ENCODE assay signal across 8 cellular contexts in the genomic region with DNA sequence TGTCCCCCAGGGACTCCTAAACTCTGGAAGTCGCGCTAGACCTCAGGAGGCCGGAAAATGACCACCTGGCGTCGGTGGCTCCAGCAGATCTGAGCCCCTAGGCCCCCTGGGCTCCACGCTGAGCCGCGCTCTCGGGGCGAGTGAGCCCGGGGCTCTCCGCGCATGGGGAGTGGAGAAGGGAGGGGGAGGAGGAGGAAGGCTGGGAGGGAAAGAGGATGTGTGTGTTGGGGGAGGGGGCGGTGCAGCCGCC. TPM values are rescaled to one million over a fixed set of nuclear protein-coding genes. Genes with fewer than 3 reads are reported as not detected.
DNase-seq lines count a peak whose midpoint lies in the region; TF ChIP-seq lines count a peak whose summit lies in the region.

No MANE protein-coding gene starts in this region.

- H3K4me3 Mint-ChIP-seq in endothelial cell (ENCODE audit: unreplicated experiment): no peak overlapping the region

- H3K27ac Mint-ChIP-seq in endothelial cell (ENCODE audit: unreplicated experiment): no peak overlapping the region

- no peaks in the 10 kb centered on the region for H3K9me2 ChIP-seq in MM.1S (replicated peaks; ENCODE audit: insufficient read depth, low read length)

- no peak for TF ChIP-seq EP300 in sigmoid colon (IDR thresholded peaks at IDR 0.05)

- H3K4me3 ChIP-seq in MM.1S (ENCODE audit: low read length) (peak overlapping the region; percentile 75), dorsolateral prefrontal cortex (peak overlapping the region in 57 of 59 donors; percentile 18 to 69 (median 53)), sigmoid colon (peak overlapping the region in 3 of 4 donors; percentile 33 to 50 (median 48))

- H3K4me1 ChIP-seq in MM.1S (ENCODE audit: low read length) (0 out of 2 replicates have a peak, but pooled peaks cover 6% of the 10 kb centered on the region), sigmoid colon (peaks cover 0 to 56% (median 36%) of the 10 kb centered on the region in 4 donors)

- H3K9me3 Mint-ChIP-seq in endothelial cell (ENCODE audit: unreplicated experiment): no peaks in the 10 kb centered on the region

- no peak for TF ChIP-seq CTCF in MM.1S (IDR thresholded peaks at IDR 0.05; ENCODE audit: low read length)
- TF ChIP-seq CTCF in dorsolateral prefrontal cortex (IDR thresholded peaks at IDR 0.05 in 54 of 56, conservative IDR thresholded peaks at IDR 0.05 in 2 of 56; ENCODE audit: low read depth in 1 of 56, partially characterized antibody in 56 of 56): no peak
- no peak for TF ChIP-seq CTCF in sigmoid colon (IDR thresholded peaks at IDR 0.05)
- no peak for TF ChIP-seq CTCF in endothelial cell (IDR thresholded peaks at IDR 0.05; ENCODE audit: unreplicated experiment)

- H3K4me1 Mint-ChIP-seq in endothelial cell (ENCODE audit: unreplicated experiment): peaks cover 42% of the 10 kb centered on the region

- intact Hi-C loops in dorsolateral prefrontal cortex (cut with DNase I) (no loop called here), sigmoid colon (cut with DNase I) (loop anchor here (10.0 kb wide), 1 partner anchor 190 kb away; the partner anchor contains the start of gene SLC25A12)

- no peaks in the 10 kb centered on the region for H3F3A ChIP-seq in MM.1S (ENCODE audit: insufficient read depth, low read length)

- TF ChIP-seq POLR2A in sigmoid colon (IDR thresholded peaks at IDR 0.05): no peak

- H3K27me3 ChIP-seq in MM.1S (replicated peaks; ENCODE audit: insufficient read depth, low read length): peaks cover 78% of the 10 kb centered on the region
- H3K27me3 ChIP-seq in dorsolateral prefrontal cortex: peaks cover 17 to 97% (median 84%) of the 10 kb centered on the region in 45 donors
- peaks cover 84 to 100% (median 94%) of the 10 kb centered on the region in 3 donors for H3K27me3 ChIP-seq in sigmoid colon

- peak overlapping the region; percentile 98 for H3K4me2 ChIP-seq in MM.1S (ENCODE audit: low read depth, low read length)

- H3K9me3 ChIP-seq in MM.1S (replicated peaks; ENCODE audit: insufficient read depth, low read length): no peaks in the 10 kb centered on the region
- H3K9me3 ChIP-seq in sigmoid colon: no peaks in the 10 kb centered on the region

- WGBS in sigmoid colon, 2 donors: 2 to 4% methylated on average over 15 of the region's 15 CpGs

- H3K36me3 ChIP-seq in MM.1S (replicated peaks; ENCODE audit: insufficient read depth, low read length) (no peaks in the 10 kb centered on the region), sigmoid colon (no peaks in the 10 kb centered on the region)

- H3K27ac ChIP-seq in MM.1S (ENCODE audit: low read length) (no peak overlapping the region), dorsolateral prefrontal cortex (peak overlapping the region in 16 of 59 donors; percentile 10 to 65 (median 46)), sigmoid colon (peak overlapping the region in 1 of 4 donors; percentile 16)

- H3K9ac ChIP-seq in MM.1S (ENCODE audit: low read length): no peak overlapping the region

- H3K27me3 Mint-ChIP-seq in endothelial cell (ENCODE audit: unreplicated experiment): peaks cover 48% of the 10 kb centered on the region

- no peaks in the 10 kb centered on the region for H3K79me2 ChIP-seq in MM.1S (ENCODE audit: low read length)

- H3K36me3 Mint-ChIP-seq in endothelial cell (ENCODE audit: low read depth, unreplicated experiment): peaks cover 4% of the 10 kb centered on the region

- DNase-seq in NCI-H2227 (lab: John Stamatoyannopoulos, UW; ENCODE audit: unreplicated experiment) (peak; percentile 89), NCI-H2227 treated with DMSO at 0.1 percent for 48 hours (lab: John Stamatoyannopoulos, UW) (no peak), MM.1S (no peak), dorsolateral prefrontal cortex (peak in 1 of 10 donors; percentile 47), sigmoid colon (no peak), NCI-H1436 (lab: John Stamatoyannopoulos, UW) (no peak), medulla oblongata (ENCODE audit: extremely low spot score) (no peak), endothelial cell (ENCODE audit: low spot score) (no peak)

- H2AFZ ChIP-seq in MM.1S (ENCODE audit: low read length): peak overlapping the region; percentile 81

- H4K20me1 ChIP-seq in MM.1S (ENCODE audit: insufficient read depth, low read length): no peaks in the 10 kb centered on the region

RNA-seq across cellular contexts. Expression of gene DLX1, which starts 0.9 kb away (rescaled TPM):
- total RNA-seq in dorsolateral prefrontal cortex (10 to 100 TPM in 53 of 120 experiments, 1 to 10 TPM in 67; 1.5 to 24.3 (median 9.6) TPM), sigmoid colon (1 to 10 TPM in 1 of 4 donors, under 1 TPM in 3; 0.27 to 1.1 (median 0.52) TPM), endothelial cell (ENCODE audit: unreplicated experiment) (0.87 TPM)
- polyA plus RNA-seq in sigmoid colon: under 1 TPM in 1 of 3 donors, not detected in 2; 0.22 TPM

RNA-seq across cellular contexts. Expression of gene DLX2, which starts 18.3 kb away (rescaled TPM):
- total RNA-seq in dorsolateral prefrontal cortex: 1 to 10 TPM in 111 of 120 experiments, under 1 TPM in 9; 0.39 to 4.2 (median 1.8) TPM
- total RNA-seq in sigmoid colon: under 1 TPM in 2 of 4 donors, not detected in 2; under 0.01 to 0.14 TPM
- polyA plus RNA-seq in sigmoid colon: under 1 TPM in 1 of 3 donors, not detected in 2; 0.04 TPM
- 0.28 TPM for total RNA-seq in endothelial cell (ENCODE audit: unreplicated experiment)
